In the genomic region with DNA sequence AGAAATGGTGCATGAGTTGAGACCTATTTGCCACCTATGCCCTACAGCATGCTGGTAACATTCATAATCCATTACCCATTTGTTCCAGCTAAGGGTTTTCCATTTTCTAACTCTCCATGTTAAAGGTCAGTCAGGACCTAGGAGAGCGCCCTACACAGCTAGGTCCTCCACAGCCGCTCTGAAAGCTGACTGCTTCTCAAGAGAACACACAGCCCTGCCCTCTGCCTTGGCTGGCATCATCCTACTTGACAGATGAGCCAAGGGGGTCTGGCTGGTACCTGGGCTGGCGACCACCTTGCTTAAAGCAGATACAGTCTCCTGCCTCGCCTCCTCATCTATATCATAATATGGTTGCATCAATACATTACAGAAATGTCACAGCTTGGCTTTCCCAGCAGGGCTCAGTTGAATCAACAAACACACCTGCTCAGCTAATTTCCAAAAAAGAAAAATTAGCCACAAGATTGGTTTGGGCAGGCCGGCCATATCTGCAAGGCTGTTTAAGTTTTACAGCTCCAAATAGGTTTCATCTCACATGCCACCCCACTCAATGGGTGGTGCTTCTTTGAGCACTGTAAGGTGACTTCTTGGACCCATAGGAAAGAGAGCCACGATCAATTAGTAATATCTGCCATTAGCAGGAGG, we compare ENCODE assay signal across 16 cellular contexts.
DNase-seq lines count a peak whose midpoint lies in the region; TF ChIP-seq lines count a peak whose summit lies in the region.
"Had no signal": no experiment of that assay in that cellular context is flagged by ENCODE, and none has a peak within 500 bp of the region (broad histone marks: within the 10 kb centered on the region; RNA-seq: fewer than 3 reads in every experiment).

No MANE protein-coding gene starts in this region.

- H3K36me3 ChIP-seq in tibial artery, result no peaks in the 10 kb centered on the region
- H3K36me3 ChIP-seq: brain microvascular endothelial cell, upper lobe of left lung had no signal

- intact Hi-C loops in tibial artery (cut with DNase I; ENCODE audit: low total_unique reads), result no loop called here

- H3K36me3 Mint-ChIP-seq in nephron progenitor cell (ENCODE audit: low read depth), result no peaks in the 10 kb centered on the region

- DNase-seq in DMS 273 (lab: John Stamatoyannopoulos, UW; ENCODE audit: unreplicated experiment) (peak; percentile 14), DMS 273 treated with DMSO at 0.1 percent for 48 hours (lab: John Stamatoyannopoulos, UW) (no peak), NCI-H69 (lab: John Stamatoyannopoulos, UW) (peak; percentile 75), erythroblast (lab: John Stamatoyannopoulos, UW) (peak; percentile 14 to 34), nephron progenitor cell (peak; percentile 65), tibial artery (no peak), NCI-H2081 (lab: John Stamatoyannopoulos, UW) (no peak), hypothalamus (lab: John Stamatoyannopoulos, UW) (no peak)
- DNase-seq: activated CD8-positive, alpha-beta memory T cell treated with anti-CD3 and anti-CD28 coated beads, Interleukin-2, amount 50 U/mL, for 4 hours; brain microvascular endothelial cell; DMS53; GOT3; NCI-H748 treated with DMSO at 0.1 percent for 48 hours; upper lobe of left lung had no signal

- H3K4me3 ChIP-seq in tibial artery, result no peak overlapping the region
- H3K4me3 ChIP-seq: upper lobe of left lung had no signal

- H3K9me3 Mint-ChIP-seq in nephron progenitor cell, result no peaks in the 10 kb centered on the region
- H3K9me3 Mint-ChIP-seq: T-helper 1 cell treated with Interleukin-12 subunit alpha and Interleukin-12 subunit beta and Interleukin-4 antibody, amounts not matched to agents 30 μg/mL and 1 μg/mL, for 36 hours had no signal

- TF ChIP-seq CTCF in nephron progenitor cell (IDR thresholded peaks at IDR 0.05), result no peak
- TF ChIP-seq CTCF in tibial artery (IDR thresholded peaks at IDR 0.05), result no peak

- no peak overlapping the region for H3K4me3 Mint-ChIP-seq in nephron progenitor cell
- H3K4me3 Mint-ChIP-seq: T-helper 1 cell treated with Interleukin-12 subunit alpha and Interleukin-12 subunit beta and Interleukin-4 antibody, amounts not matched to agents 30 μg/mL and 1 μg/mL, for 36 hours had no signal

- no peaks in the 10 kb centered on the region for H3K4me1 ChIP-seq in tibial artery
- H3K4me1 ChIP-seq: upper lobe of left lung had no signal

- peaks cover 5% of the 10 kb centered on the region for H3K27me3 Mint-ChIP-seq in nephron progenitor cell (ENCODE audit: low read depth, poor library complexity)

- H3K27me3 ChIP-seq in tibial artery, result peaks cover 0 to 3% of the 10 kb centered on the region in 2 donors
- H3K27me3 ChIP-seq: brain microvascular endothelial cell, upper lobe of left lung had no signal

- H3K4me1 Mint-ChIP-seq in nephron progenitor cell, result no peaks in the 10 kb centered on the region

- no peak overlapping the region for H3K27ac ChIP-seq in tibial artery
- H3K27ac ChIP-seq: 22Rv1, brain microvascular endothelial cell, upper lobe of left lung had no signal

- H3K27ac Mint-ChIP-seq in nephron progenitor cell, result no peak overlapping the region
- H3K27ac Mint-ChIP-seq: T-helper 1 cell treated with Interleukin-12 subunit alpha and Interleukin-12 subunit beta and Interleukin-4 antibody, amounts not matched to agents 30 μg/mL and 1 μg/mL, for 36 hours had no signal

- no peaks in the 10 kb centered on the region for H3K9me3 ChIP-seq in tibial artery
- H3K9me3 ChIP-seq: upper lobe of left lung had no signal

- TF ChIP-seq POLR2A in erythroblast (IDR thresholded peaks at IDR 0.05; ENCODE audit: low read length), result no peak

Comparison
In these comparisons a context has a peak if more than half of its experiments do, and no peak if none do; other contexts are left out.
1. DNase-seq: peak in DMS 273 (single experiment), NCI-H69 (single experiment), erythroblast (2 of 2) and nephron progenitor cell (single experiment); none in DMS 273 treated with DMSO at 0.1 percent for 48 hours (single experiment), tibial artery (0 of 2), NCI-H2081 (0 of 2) and hypothalamus (0 of 51).